ENCODE assay signal across 1 cellular context in the genomic region with DNA sequence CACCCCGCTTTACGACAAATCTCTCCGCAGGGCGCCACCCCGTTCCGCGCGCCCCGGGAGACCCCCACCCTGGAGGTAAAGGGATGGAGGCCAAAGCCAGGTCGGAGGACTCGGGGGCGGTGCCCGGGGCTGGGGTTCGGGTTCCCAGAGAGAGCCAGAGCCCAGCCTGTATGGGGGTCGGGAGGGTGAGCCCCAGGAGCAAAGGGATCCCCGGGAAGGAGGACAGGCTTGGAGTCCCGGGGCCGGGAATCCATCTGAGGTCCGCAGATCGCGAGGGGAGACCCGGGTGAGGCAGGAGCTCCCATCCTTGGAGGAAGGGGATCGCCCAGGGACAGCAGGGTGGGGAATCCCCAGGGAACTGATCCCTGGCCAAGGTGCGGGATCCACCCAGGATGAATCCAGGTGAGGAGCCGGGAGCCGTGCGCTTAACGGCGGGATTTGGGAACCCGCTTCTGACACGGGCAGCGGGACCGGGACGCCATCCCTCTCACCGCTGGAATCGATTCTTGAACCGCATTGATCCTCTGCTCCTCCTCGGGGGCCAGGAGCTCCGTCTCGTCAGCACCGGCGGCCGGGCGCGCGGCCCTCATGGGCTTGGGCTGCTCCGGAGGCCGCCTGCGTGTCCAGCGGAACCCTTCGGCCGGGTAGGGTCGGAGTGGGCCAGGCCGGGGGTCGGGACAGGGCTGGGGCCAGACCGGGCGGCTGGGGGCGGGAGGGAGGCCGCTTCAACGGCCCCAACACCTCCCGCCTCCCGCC.
TF ChIP-seq lines count a peak whose summit lies in the region.

A gene with protein sequence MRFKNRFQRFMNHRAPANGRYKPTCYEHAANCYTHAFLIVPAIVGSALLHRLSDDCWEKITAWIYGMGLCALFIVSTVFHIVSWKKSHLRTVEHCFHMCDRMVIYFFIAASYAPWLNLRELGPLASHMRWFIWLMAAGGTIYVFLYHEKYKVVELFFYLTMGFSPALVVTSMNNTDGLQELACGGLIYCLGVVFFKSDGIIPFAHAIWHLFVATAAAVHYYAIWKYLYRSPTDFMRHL (minus strand): TSS at position 657 of the 756 bp plus-strand sequence. CDS start 140 bp downstream, at position 517.

TF ChIP-seq in HEK293, 187 proteins besides CTCF, POLR2A, EP300 and RAD21 (continued from another document):
- TF ChIP-seq, protein P1, sequence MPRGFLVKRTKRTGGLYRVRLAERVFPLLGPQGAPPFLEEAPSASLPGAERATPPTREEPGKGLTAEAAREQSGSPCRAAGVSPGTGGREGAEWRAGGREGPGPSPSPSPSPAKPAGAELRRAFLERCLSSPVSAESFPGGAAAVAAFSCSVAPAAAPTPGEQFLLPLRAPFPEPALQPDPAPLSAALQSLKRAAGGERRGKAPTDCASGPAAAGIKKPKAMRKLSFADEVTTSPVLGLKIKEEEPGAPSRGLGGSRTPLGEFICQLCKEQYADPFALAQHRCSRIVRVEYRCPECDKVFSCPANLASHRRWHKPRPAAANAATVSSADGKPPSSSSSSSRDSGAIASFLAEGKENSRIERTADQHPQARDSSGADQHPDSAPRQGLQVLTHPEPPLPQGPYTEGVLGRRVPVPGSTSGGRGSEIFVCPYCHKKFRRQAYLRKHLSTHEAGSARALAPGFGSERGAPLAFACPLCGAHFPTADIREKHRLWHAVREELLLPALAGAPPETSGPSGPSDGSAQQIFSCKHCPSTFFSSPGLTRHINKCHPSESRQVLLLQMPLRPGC (tag by site-specific recombination; IDR thresholded peaks at IDR 0.05), result no peak
- TF ChIP-seq, protein P2, sequence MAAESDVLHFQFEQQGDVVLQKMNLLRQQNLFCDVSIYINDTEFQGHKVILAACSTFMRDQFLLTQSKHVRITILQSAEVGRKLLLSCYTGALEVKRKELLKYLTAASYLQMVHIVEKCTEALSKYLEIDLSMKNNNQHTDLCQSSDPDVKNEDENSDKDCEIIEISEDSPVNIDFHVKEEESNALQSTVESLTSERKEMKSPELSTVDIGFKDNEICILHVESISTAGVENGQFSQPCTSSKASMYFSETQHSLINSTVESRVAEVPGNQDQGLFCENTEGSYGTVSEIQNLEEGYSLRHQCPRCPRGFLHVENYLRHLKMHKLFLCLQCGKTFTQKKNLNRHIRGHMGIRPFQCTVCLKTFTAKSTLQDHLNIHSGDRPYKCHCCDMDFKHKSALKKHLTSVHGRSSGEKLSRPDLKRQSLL (tag by site-specific recombination; IDR thresholded peaks at IDR 0.05), result no peak
- no peak for TF ChIP-seq PRDM1 (tag by site-specific recombination; IDR thresholded peaks at IDR 0.05)
- TF ChIP-seq, protein P3, sequence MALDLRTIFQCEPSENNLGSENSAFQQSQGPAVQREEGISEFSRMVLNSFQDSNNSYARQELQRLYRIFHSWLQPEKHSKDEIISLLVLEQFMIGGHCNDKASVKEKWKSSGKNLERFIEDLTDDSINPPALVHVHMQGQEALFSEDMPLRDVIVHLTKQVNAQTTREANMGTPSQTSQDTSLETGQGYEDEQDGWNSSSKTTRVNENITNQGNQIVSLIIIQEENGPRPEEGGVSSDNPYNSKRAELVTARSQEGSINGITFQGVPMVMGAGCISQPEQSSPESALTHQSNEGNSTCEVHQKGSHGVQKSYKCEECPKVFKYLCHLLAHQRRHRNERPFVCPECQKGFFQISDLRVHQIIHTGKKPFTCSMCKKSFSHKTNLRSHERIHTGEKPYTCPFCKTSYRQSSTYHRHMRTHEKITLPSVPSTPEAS (tag by site-specific recombination; IDR thresholded peaks at IDR 0.05), result no peak
- no peak for TF ChIP-seq ZNF629 (tag by site-specific recombination; IDR thresholded peaks at IDR 0.05)
- no peak for TF ChIP-seq ZNF114 (tag by site-specific recombination; IDR thresholded peaks at IDR 0.05)
- TF ChIP-seq ZNF585B (tag by site-specific recombination; IDR thresholded peaks at IDR 0.05), result no peak
- TF ChIP-seq ZNF776 (tag by site-specific recombination; IDR thresholded peaks at IDR 0.05; ENCODE audit: borderline replicate concordance), result no peak
- no peak for TF ChIP-seq ZNF2 (tag by site-specific recombination; IDR thresholded peaks at IDR 0.05)
- peak; percentile 50; the same call in 1 of the 2 replicates for TF ChIP-seq ZBTB17 (tag by site-specific recombination; IDR thresholded peaks at IDR 0.05)
- no peak for TF ChIP-seq ZNF623 (tag by site-specific recombination; IDR thresholded peaks at IDR 0.05)
- peak; percentile 86 for TF ChIP-seq IKZF3 (tag by site-specific recombination; IDR thresholded peaks at IDR 0.05)
- TF ChIP-seq, protein P4, sequence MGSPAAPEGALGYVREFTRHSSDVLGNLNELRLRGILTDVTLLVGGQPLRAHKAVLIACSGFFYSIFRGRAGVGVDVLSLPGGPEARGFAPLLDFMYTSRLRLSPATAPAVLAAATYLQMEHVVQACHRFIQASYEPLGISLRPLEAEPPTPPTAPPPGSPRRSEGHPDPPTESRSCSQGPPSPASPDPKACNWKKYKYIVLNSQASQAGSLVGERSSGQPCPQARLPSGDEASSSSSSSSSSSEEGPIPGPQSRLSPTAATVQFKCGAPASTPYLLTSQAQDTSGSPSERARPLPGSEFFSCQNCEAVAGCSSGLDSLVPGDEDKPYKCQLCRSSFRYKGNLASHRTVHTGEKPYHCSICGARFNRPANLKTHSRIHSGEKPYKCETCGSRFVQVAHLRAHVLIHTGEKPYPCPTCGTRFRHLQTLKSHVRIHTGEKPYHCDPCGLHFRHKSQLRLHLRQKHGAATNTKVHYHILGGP (tag by site-specific recombination; IDR thresholded peaks at IDR 0.05), result no peak
- no peak for TF ChIP-seq ZNF112 (tag by site-specific recombination; IDR thresholded peaks at IDR 0.05)
- no peak for TF ChIP-seq ZFP69B (tag by site-specific recombination; IDR thresholded peaks at IDR 0.05)
- no peak for TF ChIP-seq ZNF132 (tag by site-specific recombination; IDR thresholded peaks at IDR 0.05; ENCODE audit: borderline replicate concordance)
- TF ChIP-seq ZNF433 (tag by site-specific recombination; IDR thresholded peaks at IDR 0.05; ENCODE audit: low read depth), result no peak
- TF ChIP-seq ZNF350 (tag by site-specific recombination; IDR thresholded peaks at IDR 0.05), result no peak
- TF ChIP-seq, protein P5, sequence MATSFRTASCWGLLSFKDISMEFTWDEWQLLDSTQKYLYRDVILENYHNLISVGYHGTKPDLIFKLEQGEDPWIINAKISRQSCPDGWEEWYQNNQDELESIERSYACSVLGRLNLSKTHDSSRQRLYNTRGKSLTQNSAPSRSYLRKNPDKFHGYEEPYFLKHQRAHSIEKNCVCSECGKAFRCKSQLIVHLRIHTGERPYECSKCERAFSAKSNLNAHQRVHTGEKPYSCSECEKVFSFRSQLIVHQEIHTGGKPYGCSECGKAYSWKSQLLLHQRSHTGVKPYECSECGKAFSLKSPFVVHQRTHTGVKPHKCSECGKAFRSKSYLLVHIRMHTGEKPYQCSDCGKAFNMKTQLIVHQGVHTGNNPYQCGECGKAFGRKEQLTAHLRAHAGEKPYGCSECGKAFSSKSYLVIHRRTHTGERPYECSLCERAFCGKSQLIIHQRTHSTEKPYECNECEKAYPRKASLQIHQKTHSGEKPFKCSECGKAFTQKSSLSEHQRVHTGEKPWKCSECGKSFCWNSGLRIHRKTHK (tag by site-specific recombination; IDR thresholded peaks at IDR 0.05), result no peak
- TF ChIP-seq SETDB1 (IDR thresholded peaks at IDR 0.05; ENCODE audit: insufficient read length, low read length), result no peak
- TF ChIP-seq, protein P6, sequence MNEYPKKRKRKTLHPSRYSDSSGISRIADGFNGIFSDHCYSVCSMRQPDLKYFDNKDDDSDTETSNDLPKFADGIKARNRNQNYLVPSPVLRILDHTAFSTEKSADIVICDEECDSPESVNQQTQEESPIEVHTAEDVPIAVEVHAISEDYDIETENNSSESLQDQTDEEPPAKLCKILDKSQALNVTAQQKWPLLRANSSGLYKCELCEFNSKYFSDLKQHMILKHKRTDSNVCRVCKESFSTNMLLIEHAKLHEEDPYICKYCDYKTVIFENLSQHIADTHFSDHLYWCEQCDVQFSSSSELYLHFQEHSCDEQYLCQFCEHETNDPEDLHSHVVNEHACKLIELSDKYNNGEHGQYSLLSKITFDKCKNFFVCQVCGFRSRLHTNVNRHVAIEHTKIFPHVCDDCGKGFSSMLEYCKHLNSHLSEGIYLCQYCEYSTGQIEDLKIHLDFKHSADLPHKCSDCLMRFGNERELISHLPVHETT (tag by site-specific recombination; IDR thresholded peaks at IDR 0.05), result no peak
- no peak for TF ChIP-seq ZNF530 (tag by site-specific recombination; IDR thresholded peaks at IDR 0.05; ENCODE audit: low read depth)
- TF ChIP-seq, protein P7, sequence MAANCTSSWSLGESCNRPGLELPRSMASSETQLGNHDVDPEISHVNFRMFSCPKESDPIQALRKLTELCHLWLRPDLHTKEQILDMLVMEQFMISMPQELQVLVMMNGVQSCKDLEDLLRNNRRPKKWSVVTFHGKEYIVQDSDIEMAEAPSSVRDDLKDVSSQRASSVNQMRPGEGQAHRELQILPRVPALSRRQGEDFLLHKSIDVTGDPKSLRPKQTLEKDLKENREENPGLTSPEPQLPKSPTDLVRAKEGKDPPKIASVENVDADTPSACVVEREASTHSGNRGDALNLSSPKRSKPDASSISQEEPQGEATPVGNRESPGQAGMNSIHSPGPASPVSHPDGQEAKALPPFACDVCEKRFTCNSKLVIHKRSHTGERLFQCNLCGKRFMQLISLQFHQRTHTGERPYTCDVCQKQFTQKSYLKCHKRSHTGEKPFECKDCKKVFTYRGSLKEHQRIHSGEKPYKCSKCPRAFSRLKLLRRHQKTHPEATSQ (tag by site-specific recombination; IDR thresholded peaks at IDR 0.05), result 0 out of 2 replicates have a peak, but pooled peaks have one; percentile 29
- TF ChIP-seq ZNF157 (tag by site-specific recombination; IDR thresholded peaks at IDR 0.05), result no peak
- no peak for TF ChIP-seq ZNF555 (tag by site-specific recombination; conservative IDR thresholded peaks at IDR 0.05)
- TF ChIP-seq, protein P8, sequence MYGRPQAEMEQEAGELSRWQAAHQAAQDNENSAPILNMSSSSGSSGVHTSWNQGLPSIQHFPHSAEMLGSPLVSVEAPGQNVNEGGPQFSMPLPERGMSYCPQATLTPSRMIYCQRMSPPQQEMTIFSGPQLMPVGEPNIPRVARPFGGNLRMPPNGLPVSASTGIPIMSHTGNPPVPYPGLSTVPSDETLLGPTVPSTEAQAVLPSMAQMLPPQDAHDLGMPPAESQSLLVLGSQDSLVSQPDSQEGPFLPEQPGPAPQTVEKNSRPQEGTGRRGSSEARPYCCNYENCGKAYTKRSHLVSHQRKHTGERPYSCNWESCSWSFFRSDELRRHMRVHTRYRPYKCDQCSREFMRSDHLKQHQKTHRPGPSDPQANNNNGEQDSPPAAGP (tag by site-specific recombination; IDR thresholded peaks at IDR 0.05), result no peak
- TF ChIP-seq, protein P9, sequence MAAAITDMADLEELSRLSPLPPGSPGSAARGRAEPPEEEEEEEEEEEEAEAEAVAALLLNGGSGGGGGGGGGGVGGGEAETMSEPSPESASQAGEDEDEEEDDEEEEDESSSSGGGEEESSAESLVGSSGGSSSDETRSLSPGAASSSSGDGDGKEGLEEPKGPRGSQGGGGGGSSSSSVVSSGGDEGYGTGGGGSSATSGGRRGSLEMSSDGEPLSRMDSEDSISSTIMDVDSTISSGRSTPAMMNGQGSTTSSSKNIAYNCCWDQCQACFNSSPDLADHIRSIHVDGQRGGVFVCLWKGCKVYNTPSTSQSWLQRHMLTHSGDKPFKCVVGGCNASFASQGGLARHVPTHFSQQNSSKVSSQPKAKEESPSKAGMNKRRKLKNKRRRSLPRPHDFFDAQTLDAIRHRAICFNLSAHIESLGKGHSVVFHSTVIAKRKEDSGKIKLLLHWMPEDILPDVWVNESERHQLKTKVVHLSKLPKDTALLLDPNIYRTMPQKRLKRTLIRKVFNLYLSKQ (tag by site-specific recombination; IDR thresholded peaks at IDR 0.05; ENCODE audit: borderline replicate concordance), result no peak
- TF ChIP-seq, protein P10, sequence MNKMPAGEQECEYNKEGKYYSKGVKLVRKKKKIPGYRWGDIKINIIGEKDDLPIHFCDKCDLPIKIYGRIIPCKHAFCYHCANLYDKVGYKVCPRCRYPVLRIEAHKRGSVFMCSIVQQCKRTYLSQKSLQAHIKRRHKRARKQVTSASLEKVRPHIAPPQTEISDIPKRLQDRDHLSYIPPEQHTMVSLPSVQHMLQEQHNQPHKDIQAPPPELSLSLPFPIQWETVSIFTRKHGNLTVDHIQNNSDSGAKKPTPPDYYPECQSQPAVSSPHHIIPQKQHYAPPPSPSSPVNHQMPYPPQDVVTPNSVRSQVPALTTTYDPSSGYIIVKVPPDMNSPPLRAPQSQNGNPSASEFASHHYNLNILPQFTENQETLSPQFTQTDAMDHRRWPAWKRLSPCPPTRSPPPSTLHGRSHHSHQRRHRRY (tag by site-specific recombination; IDR thresholded peaks at IDR 0.05), result no peak
- TF ChIP-seq ZFP3 (tag by site-specific recombination; IDR thresholded peaks at IDR 0.05; ENCODE audit: low read depth), result no peak
- TF ChIP-seq ZNF146 (tag by site-specific recombination; IDR thresholded peaks at IDR 0.05), result no peak
- TF ChIP-seq ZNF548 (tag by site-specific recombination; IDR thresholded peaks at IDR 0.05), result no peak
- no peak for TF ChIP-seq HOXD13 (CRISPR knock-in tag; IDR thresholded peaks at IDR 0.05; ENCODE audit: borderline replicate concordance)
- no peak for TF ChIP-seq ZNF677 (tag by site-specific recombination; IDR thresholded peaks at IDR 0.05)
